In the genomic region with DNA sequence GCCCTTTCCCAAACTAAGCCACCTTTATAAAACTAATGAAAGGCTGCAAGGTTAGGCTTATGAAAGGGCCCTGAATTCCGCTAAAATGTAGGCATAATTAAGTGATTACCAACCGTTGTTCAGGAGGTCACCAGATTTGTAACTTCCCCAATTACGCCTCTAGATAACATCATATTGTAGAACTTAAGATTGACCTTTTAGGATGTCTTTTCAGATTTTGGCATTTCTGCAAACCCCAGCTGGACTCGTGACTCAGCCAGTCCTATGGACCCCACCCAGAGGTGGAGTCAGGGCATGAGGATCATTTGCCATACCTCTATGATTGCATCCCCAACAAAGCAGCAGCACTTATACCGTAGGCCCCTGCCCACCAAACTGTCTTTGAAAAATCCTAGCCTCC, we compare ENCODE assay signal across 19 cellular contexts.
"Had no signal": no experiment of that assay in that cellular context is flagged by ENCODE, and none has a peak within 500 bp of the region (broad histone marks: within the 10 kb centered on the region; RNA-seq: fewer than 3 reads in every experiment).

No MANE protein-coding gene starts in this region.

- H3K36me3 ChIP-seq: sigmoid colon, spleen had no signal

- H3K27me3 ChIP-seq: body of pancreas, sigmoid colon, spleen had no signal

- H3K27ac ChIP-seq: body of pancreas, epithelial cell of prostate, sigmoid colon, spleen, VCaP had no signal

- H3K36me3 Mint-ChIP-seq: type B pancreatic cell had no signal

- H3K4me3 ChIP-seq: body of pancreas, sigmoid colon, spleen had no signal

- H3K27me3 Mint-ChIP-seq: stimulated activated naive CD8-positive, alpha-beta T cell treated with anti-CD3 and anti-CD28 coated beads, Interleukin-15, amount 100 ng/mL, for 72 hours; type B pancreatic cell had no signal

- H3K9me3 Mint-ChIP-seq: activated CD4-positive, alpha-beta memory T cell treated with anti-CD3 and anti-CD28 coated beads, Interleukin-2, amount 10 ng/mL, durations not matched to agents 7 days and 5 days; activated naive CD4-positive, alpha-beta T cell treated with anti-CD3 and anti-CD28 coated beads, Interleukin-2, amount 50 U/mL, for 72 hours; activated T-cell treated with anti-CD3 and anti-CD28 coated beads, Interleukin-2, amount 50 U/mL, for 4 hours; stimulated activated naive CD8-positive, alpha-beta T cell treated with anti-CD3 and anti-CD28 coated beads, Interleukin-15, amount 100 ng/mL, for 72 hours; T-helper 2 cell treated with Interferon-gamma antibody and Interleukin-4, amounts not matched to agents 5 μg/mL and 100 μg/mL, for 36 hours; type B pancreatic cell had no signal

- ATAC-seq: activated naive CD4-positive, alpha-beta T cell treated with anti-CD3 and anti-CD28 coated beads, Interleukin-2, amount 50 U/mL, for 72 hours; activated T-cell treated with anti-CD3 and anti-CD28 coated beads, Interleukin-2, amount 50 U/mL, for 4 hours; body of pancreas; left lobe of liver; stimulated activated naive CD8-positive, alpha-beta T cell treated with anti-CD3 and anti-CD28 coated beads, Interleukin-15, amount 100 ng/mL, for 72 hours had no signal

- H3K27ac Mint-ChIP-seq: activated CD4-positive, alpha-beta memory T cell treated with anti-CD3 and anti-CD28 coated beads, Interleukin-2, amount 10 ng/mL, durations not matched to agents 7 days and 5 days; activated naive CD4-positive, alpha-beta T cell treated with anti-CD3 and anti-CD28 coated beads, Interleukin-2, amount 50 U/mL, for 72 hours; stimulated activated naive CD8-positive, alpha-beta T cell treated with anti-CD3 and anti-CD28 coated beads, Interleukin-15, amount 100 ng/mL, for 72 hours; T-helper 2 cell treated with Interferon-gamma antibody and Interleukin-4, amounts not matched to agents 5 μg/mL and 100 μg/mL, for 36 hours; type B pancreatic cell had no signal

- H3K4me3 Mint-ChIP-seq: activated CD4-positive, alpha-beta memory T cell treated with anti-CD3 and anti-CD28 coated beads, Interleukin-2, amount 10 ng/mL, durations not matched to agents 7 days and 5 days; activated T-cell treated with anti-CD3 and anti-CD28 coated beads, Interleukin-2, amount 50 U/mL, for 4 hours; stimulated activated naive CD8-positive, alpha-beta T cell treated with anti-CD3 and anti-CD28 coated beads, Interleukin-15, amount 100 ng/mL, for 72 hours; T-helper 2 cell treated with Interferon-gamma antibody and Interleukin-4, amounts not matched to agents 5 μg/mL and 100 μg/mL, for 36 hours; type B pancreatic cell had no signal

- DNase-seq: activated CD4-positive, alpha-beta memory T cell treated with anti-CD3 and anti-CD28 coated beads, Interleukin-2, amount 10 ng/mL, durations not matched to agents 7 days and 5 days; activated CD4-positive, alpha-beta T cell treated with anti-CD3 and anti-CD28 coated beads for 1 hour; activated effector memory CD4-positive, alpha-beta T cell treated with Interleukin-2 at 50 U/mL for 16 hours; activated T-cell treated with anti-CD3 and anti-CD28 coated beads, Interleukin-2, amount 50 U/mL, for 4 hours; body of pancreas; cortex of kidney; effector memory CD4-positive, alpha-beta T cell; hippocampal formation; midbrain; sigmoid colon; spleen; stimulated activated naive CD8-positive, alpha-beta T cell treated with anti-CD3 and anti-CD28 coated beads, Interleukin-15, amount 100 ng/mL, for 72 hours; SW 1271 had no signal

- H3K9me3 ChIP-seq: body of pancreas, sigmoid colon, spleen had no signal
